15 cellular contexts compared by ENCODE assay signal in the genomic region with DNA sequence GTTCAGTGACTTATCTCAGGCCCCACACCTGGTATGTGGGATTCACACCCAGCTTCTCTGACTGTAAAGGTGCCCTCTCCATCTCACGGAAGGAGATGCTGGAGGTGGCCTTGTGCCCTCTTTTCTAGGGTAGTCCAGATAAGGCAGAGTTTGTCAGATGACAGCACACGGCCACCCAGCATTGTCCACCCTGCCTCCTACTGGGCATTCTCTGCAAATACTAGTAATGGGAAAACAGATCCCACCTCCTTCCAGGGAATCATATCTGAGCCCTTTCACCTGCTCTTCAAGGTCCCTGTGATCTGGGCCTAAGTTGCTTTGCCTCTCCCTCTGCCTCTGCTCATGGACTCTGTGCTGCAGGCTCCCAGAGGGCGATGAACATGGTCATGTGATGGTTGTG.
DNase-seq lines count a peak whose midpoint lies in the region; ATAC-seq and TF ChIP-seq lines count a peak whose summit lies in the region.
"Had no signal": no experiment of that assay in that cellular context is flagged by ENCODE, and none has a peak within 500 bp of the region (broad histone marks: within the 10 kb centered on the region; RNA-seq: fewer than 3 reads in every experiment).

No MANE protein-coding gene starts in this region.

- H3K9ac ChIP-seq in mammary epithelial cell (ENCODE audit: insufficient read depth, low read length) = no peak overlapping the region

- no peaks in the 10 kb centered on the region for H3K27me3 Mint-ChIP-seq in neural crest cell (ENCODE audit: low read depth)

- H3K4me3 ChIP-seq in DOHH2 (ENCODE audit: low read length) (no peak overlapping the region), HFF-Myc (replicated peaks; ENCODE audit: low read depth, low read length) (no peak overlapping the region), mammary epithelial cell (replicated peaks in 1 of 3; ENCODE audit: insufficient read depth in 1 of 3, low read depth in 2 of 3, low read length in 3 of 3) (no peak overlapping the region)
- H3K4me3 ChIP-seq: right atrium auricular region had no signal

- no peak overlapping the region for H3K27ac Mint-ChIP-seq in neural crest cell (ENCODE audit: unreplicated experiment)
- H3K27ac Mint-ChIP-seq: T-helper 17 cell had no signal

- no peaks in the 10 kb centered on the region for H3K27me3 ChIP-seq in DOHH2 (ENCODE audit: control insufficient read depth, low read length)
- no peaks in the 10 kb centered on the region for H3K27me3 ChIP-seq in mammary epithelial cell (ENCODE audit: insufficient read depth, low read length)
- H3K27me3 ChIP-seq: right atrium auricular region had no signal

- intact Hi-C loops in mammary epithelial cell (cut with micrococcal nuclease) = no loop called here

- no peaks in the 10 kb centered on the region for H3F3A ChIP-seq in DOHH2 (ENCODE audit: control insufficient read depth, insufficient read depth)

- no peak overlapping the region for H2AFZ ChIP-seq in mammary epithelial cell (ENCODE audit: low read depth, low read length)

- DNase-seq in HFF-Myc (ENCODE audit: extremely low read depth, low read depth) = no peak
- DNase-seq in mammary epithelial cell = no peak
- DNase-seq in neural crest cell (ENCODE audit: low read depth, low spot score) = no peak
- DNase-seq in DMS53 treated with DMSO at 0.1 percent for 48 hours (lab: John Stamatoyannopoulos, UW; ENCODE audit: unreplicated experiment) = no peak
- no peak for DNase-seq in OCI-M1 (lab: John Stamatoyannopoulos, UW)
- DNase-seq: activated CD4-positive, alpha-beta T cell treated with anti-CD3 and anti-CD28 coated beads, Interleukin-2, amount 50 U/mL, for 48 hours; activated effector memory CD4-positive, alpha-beta T cell treated with anti-CD3 and anti-CD28 coated beads, Interleukin-2, amount 50 U/mL, for 16 hours; caudate nucleus; NCI-H226; T-helper 17 cell had no signal

- H3K4me1 Mint-ChIP-seq in neural crest cell = no peaks in the 10 kb centered on the region

- TF ChIP-seq CTCF in DOHH2 (IDR thresholded peaks at IDR 0.05; ENCODE audit: low read depth, low read length, poor library complexity, severe bottlenecking) (peak; percentile 29), HFF-Myc (IDR thresholded peaks at IDR 0.05; ENCODE audit: low read depth, low read length, missing control alignments) (peak; percentile 28), mammary epithelial cell (conservative IDR thresholded peaks at IDR 0.05 in 1 of 2, IDR thresholded peaks at IDR 0.05 in 1 of 2; ENCODE audit: extremely low read depth in 1 of 2, insufficient read depth in 1 of 2, low read depth in 1 of 2, low read length in 2 of 2) (peak; percentile 37 to 41), neural crest cell (conservative IDR thresholded peaks at IDR 0.05) (peak; percentile 26)

- dilution Hi-C loops in mammary epithelial cell (cut with HindIII; ENCODE audit: low sequenced_read_pairs) = no loop called here

- no peaks in the 10 kb centered on the region for H3K36me3 ChIP-seq in DOHH2 (ENCODE audit: control insufficient read depth, low read length)
- H3K36me3 ChIP-seq in mammary epithelial cell (ENCODE audit: insufficient read depth, low read length) = no peaks in the 10 kb centered on the region
- H3K36me3 ChIP-seq: right atrium auricular region had no signal

- BruUV-seq in mammary epithelial cell (replicated peaks; lab: Mats Ljungman, UMichigan) = no TSS peak

- no peaks in the 10 kb centered on the region for H3K36me3 Mint-ChIP-seq in neural crest cell (ENCODE audit: low read depth)

- H4K20me1 ChIP-seq in DOHH2 (ENCODE audit: control insufficient read depth, insufficient read depth, low read depth, low read length) = no peaks in the 10 kb centered on the region
- H4K20me1 ChIP-seq in mammary epithelial cell (ENCODE audit: insufficient read depth, low read length) = no peaks in the 10 kb centered on the region

- H3K4me2 ChIP-seq in DOHH2 (ENCODE audit: low read length) (no peak overlapping the region), mammary epithelial cell (ENCODE audit: insufficient read depth, low read depth, low read length) (no peak overlapping the region)

- H3K4me1 ChIP-seq in DOHH2 (ENCODE audit: control insufficient read depth, low read length) (no peaks in the 10 kb centered on the region), mammary epithelial cell (ENCODE audit: insufficient read depth, low read length) (peaks cover 16% of the 10 kb centered on the region)
- H3K4me1 ChIP-seq: right atrium auricular region had no signal

- CTCF ChIA-PET in mammary epithelial cell (lab: Charles Lee; ENCODE audit: low non-redundant PET) = no interaction called here

- in situ Hi-C loops in mammary epithelial cell (cut with MboI; ENCODE audit: low sequenced_read_pairs in 2 of 2) = no loop called here

- H3K9me3 Mint-ChIP-seq in neural crest cell = no peaks in the 10 kb centered on the region

- H3K9me2 ChIP-seq in DOHH2 (replicated peaks; ENCODE audit: control insufficient read depth, low read length) = no peaks in the 10 kb centered on the region

- no peaks in the 10 kb centered on the region for H3K79me2 ChIP-seq in DOHH2 (ENCODE audit: control insufficient read depth, low read length)
- no peaks in the 10 kb centered on the region for H3K79me2 ChIP-seq in mammary epithelial cell (ENCODE audit: insufficient read depth, low read length)

- ATAC-seq in GM18873 (IDR thresholded peaks at IDR 0.05; ENCODE audit: low FRiP score, unreplicated experiment) (no peak), HG02840 (IDR thresholded peaks at IDR 0.05; ENCODE audit: low FRiP score, unreplicated experiment) (no peak)
- ATAC-seq: esophagus mucosa, T-helper 17 cell had no signal

- H3K9me3 ChIP-seq in DOHH2 (ENCODE audit: control insufficient read depth, insufficient read depth, low read length) = no peaks in the 10 kb centered on the region
- H3K9me3 ChIP-seq in mammary epithelial cell (replicated peaks; ENCODE audit: insufficient read depth, low read length) = no peaks in the 10 kb centered on the region
- H3K9me3 ChIP-seq: right atrium auricular region had no signal

- no peak overlapping the region for H3K4me3 Mint-ChIP-seq in neural crest cell
- H3K4me3 Mint-ChIP-seq: T-helper 17 cell had no signal

- H3K27ac ChIP-seq in DOHH2 (ENCODE audit: low read depth, low read length) = no peak overlapping the region
- no peak overlapping the region for H3K27ac ChIP-seq in mammary epithelial cell (ENCODE audit: insufficient read depth, low read depth, low read length)
- H3K27ac ChIP-seq: right atrium auricular region had no signal

- WGBS in mammary epithelial cell (ENCODE audit: low coverage, missing lambda C conversion rate) = 55% methylated on average over 3 of the region's 3 CpGs
